ENCODE assay signal across 16 cellular contexts in genomic region chr1:245585252-245585959, GRCh38.
DNase-seq lines count a peak whose midpoint lies in the region; ATAC-seq and TF ChIP-seq lines count a peak whose summit lies in the region.
"Had no signal": no experiment of that assay in that cellular context is flagged by ENCODE, and none has a peak within 500 bp of the region (broad histone marks: within the 10 kb centered on the region; RNA-seq: fewer than 3 reads in every experiment).

No MANE protein-coding gene starts in this region.

- TF ChIP-seq CTCF in brain microvascular endothelial cell (IDR thresholded peaks at IDR 0.05; ENCODE audit: low read depth, low read length, missing control alignments) (peak; percentile 4), left lung (IDR thresholded peaks at IDR 0.05) (no peak)

- DNase-seq in HT1080 (ENCODE audit: low read depth) (peak; percentile 89), brain microvascular endothelial cell (peak; percentile 69), left lung (no peak)
- DNase-seq in stimulated activated CD4-positive, alpha-beta T cell treated with anti-CD3 and anti-CD28 coated beads, Interleukin-4, amount 100 ng/mL, for 4 hours = no peak
- DNase-seq: activated CD4-positive, alpha-beta T cell treated with anti-CD3 and anti-CD28 coated beads, Interleukin-2, amount 10 ng/mL, durations not matched to agents 7 days and 5 days; activated gamma-delta T cell treated with Interleukin-2 at 50 U/mL for 16 hours; GDM1; naive thymus-derived CD4-positive, alpha-beta T cell; NCI-H2171 treated with DMSO at 0.1 percent for 48 hours had no signal

- H3K36me3 ChIP-seq in ACC112 (ENCODE audit: insufficient read depth, low read length) (no peaks in the 10 kb centered on the region), brain microvascular endothelial cell (replicated peaks) (no peaks in the 10 kb centered on the region), left lung (no peaks in the 10 kb centered on the region)

- H3K9me3 ChIP-seq in left lung = no peaks in the 10 kb centered on the region

- intact Hi-C loops in left lung (cut with DNase I) = no loop called here

- no peaks in the 10 kb centered on the region for H3K27me3 ChIP-seq in ACC112 (ENCODE audit: insufficient read depth, low read length)
- no peaks in the 10 kb centered on the region for H3K27me3 ChIP-seq in brain microvascular endothelial cell (replicated peaks)
- H3K27me3 ChIP-seq in left lung = no peaks in the 10 kb centered on the region

- in situ Hi-C loops in brain microvascular endothelial cell (cut with HindIII; ENCODE audit: low pct_ligation_motif_present, low sequenced_read_pairs) = no loop called here

- H3K27ac ChIP-seq in ACC112 (ENCODE audit: low read depth, low read length) (no peak overlapping the region), brain microvascular endothelial cell (no peak overlapping the region), left lung (no peak overlapping the region)
- H3K27ac ChIP-seq: KMS-11, SK-N-MC had no signal

- H3K4me1 ChIP-seq in ACC112 (ENCODE audit: control insufficient read depth, insufficient read depth, low read length, unreplicated experiment) (no peaks in the 10 kb centered on the region), left lung (no peaks in the 10 kb centered on the region)

- peak overlapping the region; percentile 21 for H2AFZ ChIP-seq in ACC112 (ENCODE audit: low read length, unreplicated experiment)

- H3K79me2 ChIP-seq in ACC112 (ENCODE audit: control insufficient read depth, insufficient read depth, low read length, unreplicated experiment) = no peaks in the 10 kb centered on the region

- 0 out of 2 replicates have a peak overlapping the region, but pooled peaks have one; percentile 9 for H3K4me3 ChIP-seq in ACC112 (ENCODE audit: low read depth, low read length)
- H3K4me3 ChIP-seq in brain microvascular endothelial cell (ENCODE audit: low read depth, low read length) = peak overlapping the region; percentile 13
- no peak overlapping the region for H3K4me3 ChIP-seq in left lung
- H3K4me3 ChIP-seq: SK-N-MC had no signal

- ATAC-seq in left lung (peak; percentile 55), HG02798 (IDR thresholded peaks at IDR 0.05; ENCODE audit: poor library complexity, unreplicated experiment) (no peak), HG03196 (IDR thresholded peaks at IDR 0.05; ENCODE audit: unreplicated experiment) (no peak), HG02763 (IDR thresholded peaks at IDR 0.05; ENCODE audit: unreplicated experiment) (no peak)
- ATAC-seq: naive thymus-derived CD4-positive, alpha-beta T cell; stimulated activated effector memory CD8-positive, alpha-beta T cell treated with anti-CD3 and anti-CD28 coated beads, Interleukin-12 subunit alpha, Interleukin-12 subunit beta, amount 100 ng/mL, for 72 hours had no signal

Comparison
In these comparisons a context has a peak if more than half of its experiments do, and no peak if none do; other contexts are left out.
1. H3K4me3 ChIP-seq: peak in ACC112 (single experiment) and brain microvascular endothelial cell (single experiment); none in left lung (0 of 2).
2. DNase-seq: peak in HT1080 (single experiment) and brain microvascular endothelial cell (single experiment); none in left lung (0 of 2) and stimulated activated CD4-positive, alpha-beta T cell treated with anti-CD3 and anti-CD28 coated beads, Interleukin-4, amount 100 ng/mL, for 4 hours (0 of 2).